In the genomic region with DNA sequence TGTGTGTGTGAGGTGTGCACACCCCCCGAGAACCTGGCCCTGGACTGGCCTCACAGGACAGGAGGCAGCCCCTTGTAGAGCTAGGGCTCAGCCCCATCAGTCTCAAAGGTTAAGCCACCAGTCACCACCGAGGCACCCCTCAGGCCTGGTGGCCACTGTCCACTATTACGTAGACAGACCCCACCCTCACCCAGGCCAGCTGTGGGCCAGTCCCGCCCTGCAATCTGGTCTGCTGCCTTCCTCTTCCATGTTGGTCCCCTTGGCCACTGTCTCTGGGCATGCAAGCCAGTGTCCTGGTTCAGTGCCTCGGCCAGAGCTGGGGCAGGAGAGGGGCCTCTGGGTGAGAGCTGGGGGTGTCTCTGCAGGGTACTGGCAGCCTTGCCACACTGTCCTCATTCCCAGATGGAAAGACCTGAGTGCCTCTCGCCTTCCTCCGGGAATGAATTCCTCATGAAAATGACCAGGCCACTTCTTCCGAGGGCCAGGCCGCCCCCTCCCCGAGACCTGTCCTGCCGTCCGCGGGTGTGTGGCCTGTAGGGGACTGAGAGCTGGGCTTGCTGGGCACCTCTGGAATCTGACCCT, we compare ENCODE assay signal across 8 cellular contexts. TPM values are rescaled to one million over a fixed set of nuclear protein-coding genes. Genes with fewer than 3 reads are reported as not detected.
DNase-seq lines count a peak whose midpoint lies in the region; ATAC-seq and TF ChIP-seq lines count a peak whose summit lies in the region.

No MANE protein-coding gene starts in this region.

- H4K20me1 ChIP-seq in mammary epithelial cell (ENCODE audit: insufficient read depth, low read length) = no peaks in the 10 kb centered on the region

- no peak for ATAC-seq in upper lobe of right lung
- ATAC-seq in HG02870 (IDR thresholded peaks at IDR 0.05; ENCODE audit: unreplicated experiment) = no peak
- no peak for ATAC-seq in HG03354 (IDR thresholded peaks at IDR 0.05; ENCODE audit: poor library complexity, severe bottlenecking, unreplicated experiment)

- WGBS in mammary epithelial cell (ENCODE audit: low coverage, missing lambda C conversion rate) = 84% methylated on average over 12 of the region's 13 CpGs

- in situ Hi-C loops in mammary epithelial cell (cut with MboI; ENCODE audit: low sequenced_read_pairs in 2 of 2) = no loop called here
- in situ Hi-C loops in KBM-7 (cut with MboI; ENCODE audit: low pct_unique_long_range_greater_than_20kb, low sequenced_read_pairs) = no loop called here

- H3K9ac ChIP-seq in mammary epithelial cell (ENCODE audit: insufficient read depth, low read length) = no peak overlapping the region

- H3K9me3 ChIP-seq in mammary epithelial cell (replicated peaks; ENCODE audit: insufficient read depth, low read length) (peaks cover 5% of the 10 kb centered on the region), upper lobe of right lung (no peaks in the 10 kb centered on the region)

- CTCF ChIA-PET in activated naive CD4-positive, alpha-beta T cell treated with anti-CD3 and anti-CD28 coated beads for 36 hours (lab: Charles Lee) = interaction anchor here (0.8 to 1.9 kb wide), 4 partner anchors 9 to 93 kb away, joined by 3 to 7 read pairs (median 4); no protein-coding TSS in a partner anchor
- CTCF ChIA-PET in mammary epithelial cell (lab: Charles Lee; ENCODE audit: low non-redundant PET) = no interaction called here

- H3K27me3 ChIP-seq in mammary epithelial cell (ENCODE audit: insufficient read depth, low read length) (no peaks in the 10 kb centered on the region), upper lobe of right lung (no peaks in the 10 kb centered on the region)

- H3K9me3 Mint-ChIP-seq in activated naive CD4-positive, alpha-beta T cell treated with anti-CD3 and anti-CD28 coated beads for 36 hours = peaks cover 19% of the 10 kb centered on the region
- H3K9me3 Mint-ChIP-seq in mesothelial cell of epicardium = peaks cover 20% of the 10 kb centered on the region

- peak overlapping the region; percentile 92 for H3K4me2 ChIP-seq in mammary epithelial cell (ENCODE audit: insufficient read depth, low read depth, low read length)

- intact Hi-C loops in activated naive CD4-positive, alpha-beta T cell treated with anti-CD3 and anti-CD28 coated beads for 36 hours (cut with micrococcal nuclease) = no loop called here
- intact Hi-C loops in mammary epithelial cell (cut with micrococcal nuclease) = no loop called here
- intact Hi-C loops in upper lobe of right lung (cut with DNase I) = loop anchor here (10.0 kb wide), 1 partner anchor 97 kb away; the partner anchor contains the start of gene TEDC1

- H3K36me3 Mint-ChIP-seq in activated naive CD4-positive, alpha-beta T cell treated with anti-CD3 and anti-CD28 coated beads for 36 hours (ENCODE audit: low read depth) = peaks cover 32% of the 10 kb centered on the region
- peaks cover 30% of the 10 kb centered on the region for H3K36me3 Mint-ChIP-seq in mesothelial cell of epicardium

- no peak for DNase-seq in activated naive CD4-positive, alpha-beta T cell treated with anti-CD3 and anti-CD28 coated beads for 36 hours
- DNase-seq in activated naive CD4-positive, alpha-beta T cell (lab: John Stamatoyannopoulos, UW) = no peak
- DNase-seq in mammary epithelial cell (no peak), mesothelial cell of epicardium (ENCODE audit: low spot score in 2 of 2, unreplicated experiment in 2 of 2) (no peak), upper lobe of right lung (no peak), KBM-7 (no peak)

- dilution Hi-C loops in mammary epithelial cell (cut with HindIII; ENCODE audit: low sequenced_read_pairs) = no loop called here

- H3K36me3 ChIP-seq in mammary epithelial cell (ENCODE audit: insufficient read depth, low read length) = no peaks in the 10 kb centered on the region
- H3K36me3 ChIP-seq in upper lobe of right lung = no peaks in the 10 kb centered on the region

- H3K27ac Mint-ChIP-seq in activated naive CD4-positive, alpha-beta T cell treated with anti-CD3 and anti-CD28 coated beads for 36 hours = peak overlapping the region; percentile 83
- no peak overlapping the region for H3K27ac Mint-ChIP-seq in mesothelial cell of epicardium

- H3K27ac ChIP-seq in mammary epithelial cell (ENCODE audit: insufficient read depth, low read depth, low read length) (no peak overlapping the region), upper lobe of right lung (peak overlapping the region; percentile 86)

- H3K4me1 ChIP-seq in mammary epithelial cell (ENCODE audit: insufficient read depth, low read length) = peaks cover 12% of the 10 kb centered on the region
- H3K4me1 ChIP-seq in upper lobe of right lung = peaks cover 6% of the 10 kb centered on the region

- H3K4me3 Mint-ChIP-seq in activated naive CD4-positive, alpha-beta T cell treated with anti-CD3 and anti-CD28 coated beads for 36 hours = peak overlapping the region; percentile 67
- peak overlapping the region; percentile 66 for H3K4me3 Mint-ChIP-seq in mesothelial cell of epicardium

- no peaks in the 10 kb centered on the region for H3K27me3 Mint-ChIP-seq in activated naive CD4-positive, alpha-beta T cell treated with anti-CD3 and anti-CD28 coated beads for 36 hours (ENCODE audit: low read depth)
- no peaks in the 10 kb centered on the region for H3K27me3 Mint-ChIP-seq in mesothelial cell of epicardium (ENCODE audit: low read depth)

- peaks cover 22% of the 10 kb centered on the region for H3K4me1 Mint-ChIP-seq in activated naive CD4-positive, alpha-beta T cell treated with anti-CD3 and anti-CD28 coated beads for 36 hours (ENCODE audit: low read depth)
- peaks cover 6% of the 10 kb centered on the region for H3K4me1 Mint-ChIP-seq in mesothelial cell of epicardium

- H3K79me2 ChIP-seq in mammary epithelial cell (ENCODE audit: insufficient read depth, low read length) = peaks cover 12% of the 10 kb centered on the region

- H3K4me3 ChIP-seq in mammary epithelial cell (replicated peaks in 1 of 3; ENCODE audit: insufficient read depth in 1 of 3, low read depth in 2 of 3, low read length in 3 of 3) (peak overlapping the region in 1 of 3 experiments; percentile 70), upper lobe of right lung (peak overlapping the region; percentile 89)

- BruUV-seq in mammary epithelial cell (replicated peaks; lab: Mats Ljungman, UMichigan) = no TSS peak

- TF ChIP-seq CTCF in mammary epithelial cell (conservative IDR thresholded peaks at IDR 0.05 in 1 of 2, IDR thresholded peaks at IDR 0.05 in 1 of 2; ENCODE audit: extremely low read depth in 1 of 2, insufficient read depth in 1 of 2, low read depth in 1 of 2, low read length in 2 of 2) (no peak), mesothelial cell of epicardium (IDR thresholded peaks at IDR 0.05; ENCODE audit: unreplicated experiment) (no peak), upper lobe of right lung (IDR thresholded peaks at IDR 0.05) (no peak)

- peak overlapping the region; percentile 98 for H2AFZ ChIP-seq in mammary epithelial cell (ENCODE audit: low read depth, low read length)

RNA-seq across cellular contexts. Expression of gene TEX22, which starts 0.9 kb away (rescaled TPM):
- total RNA-seq in activated naive CD4-positive, alpha-beta T cell treated with anti-CD3 and anti-CD28 coated beads for 36 hours = 1 to 10 TPM; 2.0 to 2.6 TPM
- total RNA-seq in mammary epithelial cell (1 to 10 TPM in 1 of 2 donors, under 1 TPM in 1; 0.17 to 2.3 TPM), mesothelial cell of epicardium (3.5 to 4.8 TPM (median 4.5 TPM) in 3 replicates), upper lobe of right lung (3.2 TPM)
- polyA plus RNA-seq in mammary epithelial cell = 0.02 TPM
- not detected for polyA minus RNA-seq in mammary epithelial cell

RNA-seq across cellular contexts. Expression of gene MTA1, which starts 22.2 kb away (rescaled TPM):
- 100 to 1,000 TPM; 106 to 115 TPM for total RNA-seq in activated naive CD4-positive, alpha-beta T cell treated with anti-CD3 and anti-CD28 coated beads for 36 hours
- total RNA-seq in mammary epithelial cell = 100 to 1,000 TPM in 1 of 2 donors, 10 to 100 TPM in 1; 52.3 to 120 TPM
- polyA plus RNA-seq in mammary epithelial cell = 50.7 TPM
- polyA minus RNA-seq in mammary epithelial cell = 54.0 TPM
- total RNA-seq in mesothelial cell of epicardium = 256 to 261 TPM (median 259 TPM) in 3 replicates
- 74.8 TPM for total RNA-seq in upper lobe of right lung
